In genomic region chr7:50709151-50709550, GRCh38 we compare ENCODE assay signal across 16 cellular contexts.
"Had no signal": no experiment of that assay in that cellular context is flagged by ENCODE, and none has a peak within 500 bp of the region (broad histone marks: within the 10 kb centered on the region; RNA-seq: fewer than 3 reads in every experiment).

No MANE protein-coding gene starts in this region.

- H3K27ac Mint-ChIP-seq: activated CD4-positive, alpha-beta memory T cell treated with anti-CD3 and anti-CD28 coated beads, Interleukin-2, amount 10 ng/mL, durations not matched to agents 7 days and 5 days; activated naive CD4-positive, alpha-beta T cell treated with anti-CD3 and anti-CD28 coated beads, Interleukin-2, amount 10 ng/mL, durations not matched to agents 7 days and 5 days; activated T-cell treated with anti-CD3 and anti-CD28 coated beads, Interleukin-2, amount 50 U/mL, for 24 hours; nephron progenitor cell; T-cell had no signal

- ATAC-seq: T-cell had no signal

- H3K9me3 ChIP-seq: lower lobe of right lung, SK-N-SH, tibial nerve had no signal

- H3K9me3 Mint-ChIP-seq: activated CD4-positive, alpha-beta memory T cell treated with anti-CD3 and anti-CD28 coated beads, Interleukin-2, amount 10 ng/mL, durations not matched to agents 7 days and 5 days; activated naive CD4-positive, alpha-beta T cell treated with anti-CD3 and anti-CD28 coated beads, Interleukin-2, amount 10 ng/mL, durations not matched to agents 7 days and 5 days; activated T-cell treated with anti-CD3 and anti-CD28 coated beads, Interleukin-2, amount 50 U/mL, for 24 hours; nephron progenitor cell had no signal

- H3K36me3 ChIP-seq: lower lobe of right lung, tibial nerve had no signal

- H3K9ac ChIP-seq: SK-N-SH had no signal

- H3K4me3 Mint-ChIP-seq: activated CD4-positive, alpha-beta memory T cell treated with anti-CD3 and anti-CD28 coated beads, Interleukin-2, amount 10 ng/mL, durations not matched to agents 7 days and 5 days; activated naive CD4-positive, alpha-beta T cell treated with anti-CD3 and anti-CD28 coated beads, Interleukin-2, amount 10 ng/mL, durations not matched to agents 7 days and 5 days; activated T-cell treated with anti-CD3 and anti-CD28 coated beads, Interleukin-2, amount 50 U/mL, for 24 hours; nephron progenitor cell; T-cell had no signal

- H3K27me3 Mint-ChIP-seq: activated CD4-positive, alpha-beta memory T cell treated with anti-CD3 and anti-CD28 coated beads, Interleukin-2, amount 10 ng/mL, durations not matched to agents 7 days and 5 days; activated T-cell treated with anti-CD3 and anti-CD28 coated beads, Interleukin-2, amount 50 U/mL, for 24 hours had no signal

- H3K4me2 ChIP-seq: SK-N-SH had no signal

- H3K36me3 Mint-ChIP-seq: activated naive CD4-positive, alpha-beta T cell treated with anti-CD3 and anti-CD28 coated beads, Interleukin-2, amount 10 ng/mL, durations not matched to agents 7 days and 5 days; T-cell had no signal

- H3K4me3 ChIP-seq: dorsolateral prefrontal cortex, lower lobe of right lung, tibial nerve had no signal

- H3K27me3 ChIP-seq: dorsolateral prefrontal cortex, tibial nerve had no signal

- DNase-seq: activated CD4-positive, alpha-beta memory T cell treated with anti-CD3 and anti-CD28 coated beads, Interleukin-2, amount 10 ng/mL, durations not matched to agents 7 days and 5 days; activated naive CD4-positive, alpha-beta T cell treated with anti-CD3 and anti-CD28 coated beads, Interleukin-2, amount 10 ng/mL, durations not matched to agents 7 days and 5 days; activated T-cell treated with anti-CD3 and anti-CD28 coated beads, Interleukin-2, amount 50 U/mL, for 24 hours; dorsolateral prefrontal cortex; hypothalamus; kidney; lower lobe of right lung; nephron progenitor cell; retina; SK-N-SH; small intestine; stimulated activated CD4-positive, alpha-beta T cell treated with anti-CD3 and anti-CD28 coated beads, Interleukin-4, amount 100 ng/mL, for 24 hours; stimulated activated naive CD4-positive, alpha-beta T cell treated with Interleukin-2 at 50 U/mL for 16 hours; T-cell; T1000 had no signal

- H3K27ac ChIP-seq: lower lobe of right lung, tibial nerve had no signal
